In the genomic region with DNA sequence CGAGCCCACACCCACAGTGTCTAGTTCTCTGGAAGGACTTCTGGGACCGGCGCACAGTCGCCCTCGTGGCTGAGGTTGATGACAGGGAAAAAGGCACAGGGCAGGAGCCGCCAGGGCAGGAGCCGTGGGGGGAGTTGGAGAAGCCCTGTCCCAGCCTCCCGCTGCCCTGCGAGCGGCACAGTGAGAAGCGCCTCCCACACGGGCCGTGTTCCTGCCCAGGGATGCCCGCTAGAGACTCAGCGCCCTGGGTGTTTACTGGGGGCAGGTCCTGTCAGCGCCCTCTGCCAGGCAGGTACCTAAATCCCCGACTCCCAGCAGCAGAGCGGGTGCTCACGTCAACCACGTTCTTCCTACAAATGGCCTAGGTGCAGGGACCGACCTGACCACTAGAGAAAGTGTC, we compare ENCODE assay signal across 5 cellular contexts. TPM values are rescaled to one million over a fixed set of nuclear protein-coding genes. Genes with fewer than 3 reads are reported as not detected.
"Had no signal": no experiment of that assay in that cellular context is flagged by ENCODE, and none has a peak within 500 bp of the region (broad histone marks: within the 10 kb centered on the region; RNA-seq: fewer than 3 reads in every experiment).

No MANE protein-coding gene starts in this region.

RNA-seq across cellular contexts. Expression of a gene that starts 26.0 kb away (rescaled TPM):
- total RNA-seq: HepG2, HT-29, IMR-90 had no signal
- polyA plus RNA-seq: HepG2, IgD-negative memory B cell, IMR-90, K562 had no signal
